ENCODE assay signal across 1 cellular context in the genomic region with DNA sequence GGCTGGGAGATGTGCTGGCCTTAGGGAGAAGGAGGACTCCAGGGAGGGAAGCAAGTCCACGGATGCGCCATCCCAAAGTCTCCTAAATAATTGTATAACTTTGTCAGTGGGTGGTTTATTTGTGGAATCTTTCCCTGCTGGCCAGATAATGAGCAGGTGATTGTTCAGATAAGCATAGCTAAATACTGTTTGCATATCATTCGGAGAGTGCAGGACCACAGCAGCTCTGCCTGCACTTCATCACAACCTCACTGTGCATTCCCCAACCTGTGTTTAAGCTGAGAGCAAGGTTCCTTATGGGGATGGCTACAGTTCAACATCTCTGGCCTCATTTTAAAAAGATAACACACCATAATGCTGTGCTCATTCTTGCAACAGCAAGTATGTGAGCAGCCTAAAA.
TF ChIP-seq lines count a peak whose summit lies in the region.

No MANE protein-coding gene starts in this region.

TF ChIP-seq in GM23338, 12 proteins besides CTCF, POLR2A, EP300 and RAD21 (continued from another document):
- TF ChIP-seq, protein P1, sequence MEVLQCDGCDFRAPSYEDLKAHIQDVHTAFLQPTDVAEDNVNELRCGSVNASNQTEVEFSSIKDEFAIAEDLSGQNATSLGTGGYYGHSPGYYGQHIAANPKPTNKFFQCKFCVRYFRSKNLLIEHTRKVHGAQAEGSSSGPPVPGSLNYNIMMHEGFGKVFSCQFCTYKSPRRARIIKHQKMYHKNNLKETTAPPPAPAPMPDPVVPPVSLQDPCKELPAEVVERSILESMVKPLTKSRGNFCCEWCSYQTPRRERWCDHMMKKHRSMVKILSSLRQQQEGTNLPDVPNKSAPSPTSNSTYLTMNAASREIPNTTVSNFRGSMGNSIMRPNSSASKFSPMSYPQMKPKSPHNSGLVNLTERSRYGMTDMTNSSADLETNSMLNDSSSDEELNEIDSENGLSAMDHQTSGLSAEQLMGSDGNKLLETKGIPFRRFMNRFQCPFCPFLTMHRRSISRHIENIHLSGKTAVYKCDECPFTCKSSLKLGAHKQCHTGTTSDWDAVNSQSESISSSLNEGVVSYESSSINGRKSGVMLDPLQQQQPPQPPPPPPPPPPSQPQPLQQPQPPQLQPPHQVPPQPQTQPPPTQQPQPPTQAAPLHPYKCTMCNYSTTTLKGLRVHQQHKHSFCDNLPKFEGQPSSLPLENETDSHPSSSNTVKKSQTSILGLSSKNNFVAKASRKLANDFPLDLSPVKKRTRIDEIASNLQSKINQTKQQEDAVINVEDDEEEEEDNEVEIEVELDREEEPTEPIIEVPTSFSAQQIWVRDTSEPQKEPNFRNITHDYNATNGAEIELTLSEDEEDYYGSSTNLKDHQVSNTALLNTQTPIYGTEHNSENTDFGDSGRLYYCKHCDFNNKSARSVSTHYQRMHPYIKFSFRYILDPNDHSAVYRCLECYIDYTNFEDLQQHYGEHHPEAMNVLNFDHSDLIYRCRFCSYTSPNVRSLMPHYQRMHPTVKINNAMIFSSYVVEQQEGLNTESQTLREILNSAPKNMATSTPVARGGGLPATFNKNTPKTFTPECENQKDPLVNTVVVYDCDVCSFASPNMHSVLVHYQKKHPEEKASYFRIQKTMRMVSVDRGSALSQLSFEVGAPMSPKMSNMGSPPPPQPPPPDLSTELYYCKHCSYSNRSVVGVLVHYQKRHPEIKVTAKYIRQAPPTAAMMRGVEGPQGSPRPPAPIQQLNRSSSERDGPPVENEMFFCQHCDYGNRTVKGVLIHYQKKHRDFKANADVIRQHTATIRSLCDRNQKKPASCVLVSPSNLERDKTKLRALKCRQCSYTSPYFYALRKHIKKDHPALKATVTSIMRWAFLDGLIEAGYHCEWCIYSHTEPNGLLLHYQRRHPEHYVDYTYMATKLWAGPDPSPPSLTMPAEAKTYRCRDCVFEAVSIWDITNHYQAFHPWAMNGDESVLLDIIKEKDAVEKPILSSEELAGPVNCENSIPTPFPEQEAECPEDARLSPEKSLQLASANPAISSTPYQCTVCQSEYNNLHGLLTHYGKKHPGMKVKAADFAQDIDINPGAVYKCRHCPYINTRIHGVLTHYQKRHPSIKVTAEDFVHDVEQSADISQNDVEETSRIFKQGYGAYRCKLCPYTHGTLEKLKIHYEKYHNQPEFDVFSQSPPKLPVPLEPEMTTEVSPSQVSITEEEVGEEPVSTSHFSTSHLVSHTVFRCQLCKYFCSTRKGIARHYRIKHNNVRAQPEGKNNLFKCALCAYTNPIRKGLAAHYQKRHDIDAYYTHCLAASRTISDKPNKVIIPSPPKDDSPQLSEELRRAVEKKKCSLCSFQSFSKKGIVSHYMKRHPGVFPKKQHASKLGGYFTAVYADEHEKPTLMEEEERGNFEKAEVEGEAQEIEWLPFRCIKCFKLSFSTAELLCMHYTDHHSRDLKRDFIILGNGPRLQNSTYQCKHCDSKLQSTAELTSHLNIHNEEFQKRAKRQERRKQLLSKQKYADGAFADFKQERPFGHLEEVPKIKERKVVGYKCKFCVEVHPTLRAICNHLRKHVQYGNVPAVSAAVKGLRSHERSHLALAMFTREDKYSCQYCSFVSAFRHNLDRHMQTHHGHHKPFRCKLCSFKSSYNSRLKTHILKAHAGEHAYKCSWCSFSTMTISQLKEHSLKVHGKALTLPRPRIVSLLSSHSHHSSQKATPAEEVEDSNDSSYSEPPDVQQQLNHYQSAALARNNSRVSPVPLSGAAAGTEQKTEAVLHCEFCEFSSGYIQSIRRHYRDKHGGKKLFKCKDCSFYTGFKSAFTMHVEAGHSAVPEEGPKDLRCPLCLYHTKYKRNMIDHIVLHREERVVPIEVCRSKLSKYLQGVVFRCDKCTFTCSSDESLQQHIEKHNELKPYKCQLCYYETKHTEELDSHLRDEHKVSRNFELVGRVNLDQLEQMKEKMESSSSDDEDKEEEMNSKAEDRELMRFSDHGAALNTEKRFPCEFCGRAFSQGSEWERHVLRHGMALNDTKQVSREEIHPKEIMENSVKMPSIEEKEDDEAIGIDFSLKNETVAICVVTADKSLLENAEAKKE (CRISPR knock-in tag; IDR thresholded peaks at IDR 0.05), result no peak
- TF ChIP-seq NANOG (IDR thresholded peaks at IDR 0.05; ENCODE audit: borderline replicate concordance) (no peak), EZH2 (IDR thresholded peaks at IDR 0.05; ENCODE audit: low read depth, unreplicated experiment) (no peak), JUNB (IDR thresholded peaks at IDR 0.05; ENCODE audit: unreplicated experiment) (no peak), EZH2phosphoT487 (IDR thresholded peaks at IDR 0.05; ENCODE audit: unreplicated experiment) (no peak), CREB1 (CRISPR knock-in tag; IDR thresholded peaks at IDR 0.05; ENCODE audit: low read depth) (no peak)
- TF ChIP-seq, protein P2, sequence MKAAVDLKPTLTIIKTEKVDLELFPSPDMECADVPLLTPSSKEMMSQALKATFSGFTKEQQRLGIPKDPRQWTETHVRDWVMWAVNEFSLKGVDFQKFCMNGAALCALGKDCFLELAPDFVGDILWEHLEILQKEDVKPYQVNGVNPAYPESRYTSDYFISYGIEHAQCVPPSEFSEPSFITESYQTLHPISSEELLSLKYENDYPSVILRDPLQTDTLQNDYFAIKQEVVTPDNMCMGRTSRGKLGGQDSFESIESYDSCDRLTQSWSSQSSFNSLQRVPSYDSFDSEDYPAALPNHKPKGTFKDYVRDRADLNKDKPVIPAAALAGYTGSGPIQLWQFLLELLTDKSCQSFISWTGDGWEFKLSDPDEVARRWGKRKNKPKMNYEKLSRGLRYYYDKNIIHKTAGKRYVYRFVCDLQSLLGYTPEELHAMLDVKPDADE (IDR thresholded peaks at IDR 0.05), result no peak
TF ChIP-seq in GM23338: peak in this region for 0.
